ENCODE assay signal across 1 cellular context in the genomic region with DNA sequence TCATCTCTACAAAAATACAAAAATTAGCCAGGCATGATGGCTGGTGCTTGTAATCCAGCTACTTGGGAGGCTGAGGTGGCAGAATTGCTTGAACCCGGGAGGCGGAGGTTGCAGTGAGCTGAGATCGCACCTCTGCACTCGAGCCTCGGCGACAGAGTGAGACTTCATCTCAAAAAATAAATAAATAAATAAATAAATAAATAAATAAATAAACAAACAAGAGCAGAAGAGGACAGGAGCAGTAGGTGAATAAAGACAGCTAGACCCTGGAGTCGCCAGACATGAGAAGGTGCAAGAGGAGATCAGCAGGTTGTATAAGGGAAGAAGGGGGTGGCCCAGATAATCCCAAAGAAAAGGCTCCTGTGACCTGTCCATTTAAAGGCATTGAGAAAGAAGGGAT.
TF ChIP-seq lines count a peak whose summit lies in the region.

No MANE protein-coding gene starts in this region.

TF ChIP-seq in HEK293, 187 proteins besides CTCF, POLR2A, EP300 and RAD21 (continued from another document):
- TF ChIP-seq ZBTB11 (tag by site-specific recombination; conservative IDR thresholded peaks at IDR 0.05; ENCODE audit: low read depth) (peak; percentile 64), ZNF433 (tag by site-specific recombination; IDR thresholded peaks at IDR 0.05; ENCODE audit: low read depth) (no peak), ZNF155 (tag by site-specific recombination; IDR thresholded peaks at IDR 0.05) (no peak), ZNF555 (tag by site-specific recombination; conservative IDR thresholded peaks at IDR 0.05) (peak; percentile 63), ZBTB21 (tag by site-specific recombination; IDR thresholded peaks at IDR 0.05) (no peak), RBAK (tag by site-specific recombination; IDR thresholded peaks at IDR 0.05) (no peak), EGR2 (tag by site-specific recombination; IDR thresholded peaks at IDR 0.05; ENCODE audit: low read depth) (no peak), ZFP69B (tag by site-specific recombination; IDR thresholded peaks at IDR 0.05) (no peak), ZNF623 (tag by site-specific recombination; IDR thresholded peaks at IDR 0.05) (peak; percentile 49; the same call in 1 of the 2 replicates), ZNF146 (tag by site-specific recombination; IDR thresholded peaks at IDR 0.05) (no peak), ZNF140 (tag by site-specific recombination; IDR thresholded peaks at IDR 0.05) (peak; percentile 77; the same call in 1 of the 2 replicates), ZNF518A (tag by site-specific recombination; conservative IDR thresholded peaks at IDR 0.05; ENCODE audit: low read depth) (peak; percentile 54; the same call in 1 of the 2 replicates), ZNF202 (tag by site-specific recombination; IDR thresholded peaks at IDR 0.05; ENCODE audit: borderline replicate concordance) (0 out of 2 replicates have a peak, but pooled peaks have one; percentile 41), ZNF354C (tag by site-specific recombination; IDR thresholded peaks at IDR 0.05; ENCODE audit: borderline replicate concordance, low read depth) (no peak), ZNF558 (tag by site-specific recombination; IDR thresholded peaks at IDR 0.05) (0 out of 2 replicates have a peak, but pooled peaks have one; percentile 31), ZNF560 (tag by site-specific recombination; IDR thresholded peaks at IDR 0.05; ENCODE audit: borderline replicate concordance) (peak; percentile 52; the same call in 1 of the 2 replicates), ZNF561 (tag by site-specific recombination; IDR thresholded peaks at IDR 0.05; ENCODE audit: borderline replicate concordance) (no peak), ZNF501 (tag by site-specific recombination; IDR thresholded peaks at IDR 0.05) (no peak), ZNF664 (tag by site-specific recombination; IDR thresholded peaks at IDR 0.05) (0 out of 2 replicates have a peak, but pooled peaks have one; percentile 24), KLF7 (tag by site-specific recombination; IDR thresholded peaks at IDR 0.05; ENCODE audit: borderline replicate concordance) (no peak), ZFP3 (tag by site-specific recombination; IDR thresholded peaks at IDR 0.05; ENCODE audit: low read depth) (no peak), ZNF426 (tag by site-specific recombination; IDR thresholded peaks at IDR 0.05) (peak; percentile 59), ZNF266 (tag by site-specific recombination; IDR thresholded peaks at IDR 0.05; ENCODE audit: low read depth) (peak; percentile 81), ZNF791 (tag by site-specific recombination; IDR thresholded peaks at IDR 0.05) (peak; percentile 28; the same call in 1 of the 2 replicates), ZNF114 (tag by site-specific recombination; IDR thresholded peaks at IDR 0.05) (no peak), SP2 (tag by site-specific recombination; IDR thresholded peaks at IDR 0.05) (no peak), ZNF626 (tag by site-specific recombination; IDR thresholded peaks at IDR 0.05) (no peak)
- TF ChIP-seq, protein P1, sequence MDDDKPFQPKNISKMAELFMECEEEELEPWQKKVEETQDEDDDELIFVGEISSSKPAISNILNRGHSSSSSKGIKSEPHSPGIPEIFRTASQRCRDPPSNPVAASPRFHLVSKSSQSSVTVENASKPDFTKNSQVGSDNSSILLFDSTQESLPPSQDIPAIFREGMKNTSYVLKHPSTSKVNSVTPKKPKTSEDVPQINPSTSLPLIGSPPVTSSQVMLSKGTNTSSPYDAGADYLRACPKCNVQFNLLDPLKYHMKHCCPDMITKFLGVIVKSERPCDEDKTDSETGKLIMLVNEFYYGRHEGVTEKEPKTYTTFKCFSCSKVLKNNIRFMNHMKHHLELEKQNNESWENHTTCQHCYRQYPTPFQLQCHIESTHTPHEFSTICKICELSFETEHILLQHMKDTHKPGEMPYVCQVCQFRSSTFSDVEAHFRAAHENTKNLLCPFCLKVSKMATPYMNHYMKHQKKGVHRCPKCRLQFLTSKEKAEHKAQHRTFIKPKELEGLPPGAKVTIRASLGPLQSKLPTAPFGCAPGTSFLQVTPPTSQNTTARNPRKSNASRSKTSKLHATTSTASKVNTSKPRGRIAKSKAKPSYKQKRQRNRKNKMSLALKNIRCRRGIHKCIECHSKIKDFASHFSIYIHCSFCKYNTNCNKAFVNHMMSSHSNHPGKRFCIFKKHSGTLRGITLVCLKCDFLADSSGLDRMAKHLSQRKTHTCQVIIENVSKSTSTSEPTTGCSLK (tag by site-specific recombination; IDR thresholded peaks at IDR 0.05) = no peak
- TF ChIP-seq, protein P2, sequence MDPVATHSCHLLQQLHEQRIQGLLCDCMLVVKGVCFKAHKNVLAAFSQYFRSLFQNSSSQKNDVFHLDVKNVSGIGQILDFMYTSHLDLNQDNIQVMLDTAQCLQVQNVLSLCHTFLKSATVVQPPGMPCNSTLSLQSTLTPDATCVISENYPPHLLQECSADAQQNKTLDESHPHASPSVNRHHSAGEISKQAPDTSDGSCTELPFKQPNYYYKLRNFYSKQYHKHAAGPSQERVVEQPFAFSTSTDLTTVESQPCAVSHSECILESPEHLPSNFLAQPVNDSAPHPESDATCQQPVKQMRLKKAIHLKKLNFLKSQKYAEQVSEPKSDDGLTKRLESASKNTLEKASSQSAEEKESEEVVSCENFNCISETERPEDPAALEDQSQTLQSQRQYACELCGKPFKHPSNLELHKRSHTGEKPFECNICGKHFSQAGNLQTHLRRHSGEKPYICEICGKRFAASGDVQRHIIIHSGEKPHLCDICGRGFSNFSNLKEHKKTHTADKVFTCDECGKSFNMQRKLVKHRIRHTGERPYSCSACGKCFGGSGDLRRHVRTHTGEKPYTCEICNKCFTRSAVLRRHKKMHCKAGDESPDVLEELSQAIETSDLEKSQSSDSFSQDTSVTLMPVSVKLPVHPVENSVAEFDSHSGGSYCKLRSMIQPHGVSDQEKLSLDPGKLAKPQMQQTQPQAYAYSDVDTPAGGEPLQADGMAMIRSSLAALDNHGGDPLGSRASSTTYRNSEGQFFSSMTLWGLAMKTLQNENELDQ (tag by site-specific recombination; IDR thresholded peaks at IDR 0.05; ENCODE audit: low read depth) = no peak
- TF ChIP-seq, protein P3, sequence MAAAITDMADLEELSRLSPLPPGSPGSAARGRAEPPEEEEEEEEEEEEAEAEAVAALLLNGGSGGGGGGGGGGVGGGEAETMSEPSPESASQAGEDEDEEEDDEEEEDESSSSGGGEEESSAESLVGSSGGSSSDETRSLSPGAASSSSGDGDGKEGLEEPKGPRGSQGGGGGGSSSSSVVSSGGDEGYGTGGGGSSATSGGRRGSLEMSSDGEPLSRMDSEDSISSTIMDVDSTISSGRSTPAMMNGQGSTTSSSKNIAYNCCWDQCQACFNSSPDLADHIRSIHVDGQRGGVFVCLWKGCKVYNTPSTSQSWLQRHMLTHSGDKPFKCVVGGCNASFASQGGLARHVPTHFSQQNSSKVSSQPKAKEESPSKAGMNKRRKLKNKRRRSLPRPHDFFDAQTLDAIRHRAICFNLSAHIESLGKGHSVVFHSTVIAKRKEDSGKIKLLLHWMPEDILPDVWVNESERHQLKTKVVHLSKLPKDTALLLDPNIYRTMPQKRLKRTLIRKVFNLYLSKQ (tag by site-specific recombination; IDR thresholded peaks at IDR 0.05; ENCODE audit: borderline replicate concordance) = no peak
